ENCODE assay signal across 19 cellular contexts in the genomic region with DNA sequence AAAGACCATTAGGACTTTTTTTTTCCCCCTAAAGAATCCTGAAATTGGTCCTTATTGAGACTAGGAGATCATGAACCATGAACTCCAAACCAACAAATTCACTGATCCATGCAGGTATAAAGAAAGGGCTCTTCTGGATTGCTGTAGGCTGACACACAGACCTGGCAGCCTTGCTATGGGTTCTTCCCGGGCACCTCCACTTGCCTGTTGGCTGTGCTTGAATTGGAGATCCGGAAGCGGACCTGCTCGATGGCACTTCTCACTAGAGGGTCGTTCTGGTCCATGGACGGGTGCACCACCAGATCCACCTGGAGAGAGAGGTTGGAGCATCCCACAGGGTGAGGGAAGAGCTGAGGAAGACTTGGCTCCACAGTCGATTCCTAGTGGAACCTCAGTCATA.
"Had no signal": no experiment of that assay in that cellular context is flagged by ENCODE, and none has a peak within 500 bp of the region (broad histone marks: within the 10 kb centered on the region; RNA-seq: fewer than 3 reads in every experiment).

No MANE protein-coding gene starts in this region.

- H3K9me3 ChIP-seq: Peyer's patch, SJSA1 had no signal

- H3K9me3 Mint-ChIP-seq: activated CD4-positive, alpha-beta memory T cell treated with anti-CD3 and anti-CD28 coated beads for 36 hours; activated CD4-positive, alpha-beta T cell treated with anti-CD3 and anti-CD28 coated beads, Interleukin-2, amount 10 ng/mL, durations not matched to agents 7 days and 5 days; activated naive CD4-positive, alpha-beta T cell treated with anti-CD3 and anti-CD28 coated beads, Interleukin-2, amount 50 U/mL, for 24 hours; activated T-cell treated with anti-CD3 and anti-CD28 coated beads, Interleukin-2, amount 50 U/mL, for 72 hours; T-helper 1 cell treated with Interleukin-12 subunit alpha and Interleukin-12 subunit beta and Interleukin-4 antibody, amounts not matched to agents 30 μg/mL and 1 μg/mL, for 36 hours had no signal

- H3K27ac ChIP-seq: Peyer's patch, SJSA1 had no signal

- DNase-seq: activated CD4-positive, alpha-beta memory T cell treated with anti-CD3 and anti-CD28 coated beads for 36 hours; activated CD4-positive, alpha-beta T cell treated with anti-CD3 and anti-CD28 coated beads, Interleukin-2, amount 10 ng/mL, durations not matched to agents 7 days and 5 days; activated CD4-positive, CD25-positive, alpha-beta regulatory T cell; activated CD8-positive, alpha-beta memory T cell treated with anti-CD3 and anti-CD28 coated beads, Interleukin-2, amount 50 U/mL, for 4 hours; activated T-cell treated with anti-CD3 and anti-CD28 coated beads, Interleukin-2, amount 50 U/mL, for 72 hours; caudate nucleus; Karpas-422; MM.1S; NCI-H1105; NCI-H1694 treated with DMSO at 0.1 percent for 48 hours; NCI-H2029 treated with DMSO at 0.1 percent for 48 hours; NCI-H446; Peyer's patch; SHP77; T-helper 9 cell had no signal

- ATAC-seq: K562 had no signal

- H3K4me3 ChIP-seq: K562, Peyer's patch, SJSA1 had no signal

- H3K27me3 Mint-ChIP-seq: activated CD4-positive, alpha-beta memory T cell treated with anti-CD3 and anti-CD28 coated beads for 36 hours; activated CD4-positive, alpha-beta T cell treated with anti-CD3 and anti-CD28 coated beads, Interleukin-2, amount 10 ng/mL, durations not matched to agents 7 days and 5 days; activated naive CD4-positive, alpha-beta T cell treated with anti-CD3 and anti-CD28 coated beads, Interleukin-2, amount 50 U/mL, for 24 hours had no signal

- H3K4me3 Mint-ChIP-seq: activated CD4-positive, alpha-beta memory T cell treated with anti-CD3 and anti-CD28 coated beads for 36 hours; activated CD4-positive, alpha-beta T cell treated with anti-CD3 and anti-CD28 coated beads, Interleukin-2, amount 10 ng/mL, durations not matched to agents 7 days and 5 days; activated naive CD4-positive, alpha-beta T cell treated with anti-CD3 and anti-CD28 coated beads, Interleukin-2, amount 50 U/mL, for 24 hours; activated T-cell treated with anti-CD3 and anti-CD28 coated beads, Interleukin-2, amount 50 U/mL, for 72 hours; T-helper 1 cell treated with Interleukin-12 subunit alpha and Interleukin-12 subunit beta and Interleukin-4 antibody, amounts not matched to agents 30 μg/mL and 1 μg/mL, for 36 hours had no signal

- H3K27me3 ChIP-seq: Peyer's patch, SJSA1 had no signal

- H3K27ac Mint-ChIP-seq: activated CD4-positive, alpha-beta memory T cell treated with anti-CD3 and anti-CD28 coated beads for 36 hours; activated CD4-positive, alpha-beta T cell treated with anti-CD3 and anti-CD28 coated beads, Interleukin-2, amount 10 ng/mL, durations not matched to agents 7 days and 5 days; activated naive CD4-positive, alpha-beta T cell treated with anti-CD3 and anti-CD28 coated beads, Interleukin-2, amount 50 U/mL, for 24 hours; T-helper 1 cell treated with Interleukin-12 subunit alpha and Interleukin-12 subunit beta and Interleukin-4 antibody, amounts not matched to agents 30 μg/mL and 1 μg/mL, for 36 hours had no signal

- H3K4me1 Mint-ChIP-seq: activated CD4-positive, alpha-beta T cell treated with anti-CD3 and anti-CD28 coated beads, Interleukin-2, amount 10 ng/mL, durations not matched to agents 7 days and 5 days; activated naive CD4-positive, alpha-beta T cell treated with anti-CD3 and anti-CD28 coated beads, Interleukin-2, amount 50 U/mL, for 24 hours had no signal

- H3K4me1 ChIP-seq: Peyer's patch had no signal
